In genomic region chr7:155145477-155146255, GRCh38 we compare ENCODE assay signal across 30 cellular contexts.
"Had no signal": no experiment of that assay in that cellular context is flagged by ENCODE, and none has a peak within 500 bp of the region (broad histone marks: within the 10 kb centered on the region; RNA-seq: fewer than 3 reads in every experiment).

No MANE protein-coding gene starts in this region.

- ATAC-seq: activated CD4-positive, CD25-positive, alpha-beta regulatory T cell treated with anti-CD3 and anti-CD28 coated beads, Interleukin-2, amount 50 U/mL, for 24 hours; activated CD8-positive, alpha-beta memory T cell treated with anti-CD3 and anti-CD28 coated beads, Interleukin-2, amount 10 ng/mL, durations not matched to agents 7 days and 5 days; activated CD8-positive, alpha-beta T cell treated with anti-CD3 and anti-CD28 coated beads, Interleukin-2, amount 10 ng/mL, durations not matched to agents 7 days and 5 days; activated naive CD4-positive, alpha-beta T cell treated with anti-CD3 and anti-CD28 coated beads, Interleukin-2, amount 50 U/mL, for 72 hours; activated T-cell treated with anti-CD3 and anti-CD28 coated beads, Interleukin-2, amount 50 U/mL, for 72 hours; gastroesophageal sphincter; heart right ventricle; T-helper 17 cell had no signal

- H3K4me3 ChIP-seq: ascending aorta, breast epithelium, coronary artery, dorsolateral prefrontal cortex, esophagus squamous epithelium, gastroesophageal sphincter, heart right ventricle had no signal

- H3K4me3 Mint-ChIP-seq: activated B cell treated with CpG ODN at 0.5 μM for 24 hours; activated CD4-positive, alpha-beta memory T cell treated with anti-CD3 and anti-CD28 coated beads for 36 hours; activated CD8-positive, alpha-beta memory T cell treated with anti-CD3 and anti-CD28 coated beads, Interleukin-2, amount 10 ng/mL, durations not matched to agents 7 days and 5 days; activated CD8-positive, alpha-beta T cell treated with anti-CD3 and anti-CD28 coated beads, Interleukin-2, amount 10 ng/mL, durations not matched to agents 7 days and 5 days; activated naive CD4-positive, alpha-beta T cell treated with anti-CD3 and anti-CD28 coated beads for 36 hours; activated naive CD8-positive, alpha-beta T cell treated with anti-CD3 and anti-CD28 coated beads, Interleukin-2, amount 10 ng/mL, durations not matched to agents 7 days and 5 days; activated T-cell treated with anti-CD3 and anti-CD28 coated beads, Interleukin-2, amount 50 U/mL, for 24 hours; activated T-cell treated with anti-CD3 and anti-CD28 coated beads, Interleukin-2, amount 50 U/mL, for 72 hours; brain; central memory CD8-positive, alpha-beta T cell; dendritic cell treated with granulocyte-macrophage colony-stimulating factor and Interleukin-4, amounts not matched to agents 40 ng/mL and 50 ng/mL, for 4 days; T-helper 17 cell; T-helper 2 cell treated with Interferon-gamma antibody and Interleukin-4, amounts not matched to agents 5 μg/mL and 100 μg/mL, for 36 hours had no signal

- DNase-seq: activated B cell treated with CpG ODN at 0.5 μM for 24 hours; activated CD4-positive, alpha-beta memory T cell treated with anti-CD3 and anti-CD28 coated beads for 36 hours; activated CD4-positive, alpha-beta T cell treated with anti-CD3 and anti-CD28 coated beads for 48 hours; activated CD8-positive, alpha-beta memory T cell treated with anti-CD3 and anti-CD28 coated beads, Interleukin-2, amount 10 ng/mL, durations not matched to agents 7 days and 5 days; activated CD8-positive, alpha-beta memory T cell treated with anti-CD3 and anti-CD28 coated beads, Interleukin-2, amount 50 U/mL, for 4 hours; activated CD8-positive, alpha-beta T cell treated with anti-CD3 and anti-CD28 coated beads, Interleukin-2, amount 10 ng/mL, durations not matched to agents 7 days and 5 days; activated naive CD4-positive, alpha-beta T cell treated with anti-CD3 and anti-CD28 coated beads for 36 hours; activated naive CD8-positive, alpha-beta T cell treated with anti-CD3 and anti-CD28 coated beads, Interleukin-2, amount 10 ng/mL, durations not matched to agents 7 days and 5 days; activated T-cell treated with anti-CD3 and anti-CD28 coated beads, Interleukin-2, amount 50 U/mL, for 24 hours; activated T-cell treated with anti-CD3 and anti-CD28 coated beads, Interleukin-2, amount 50 U/mL, for 72 hours; dorsolateral prefrontal cortex; effector memory CD4-positive, alpha-beta T cell; erythroblast; esophagus squamous epithelium; foreskin melanocyte; heart right ventricle; T-helper 1 cell; T-helper 17 cell; T1000; WERI-Rb-1 had no signal

- H3K27ac ChIP-seq: ascending aorta, breast epithelium, coronary artery, dorsolateral prefrontal cortex, esophagus squamous epithelium, gastroesophageal sphincter, heart right ventricle, WERI-Rb-1 had no signal

- H3K4me1 Mint-ChIP-seq: activated B cell treated with CpG ODN at 0.5 μM for 24 hours; activated naive CD8-positive, alpha-beta T cell treated with anti-CD3 and anti-CD28 coated beads, Interleukin-2, amount 10 ng/mL, durations not matched to agents 7 days and 5 days; brain; central memory CD8-positive, alpha-beta T cell; T-helper 17 cell had no signal

- H3K4me1 ChIP-seq: ascending aorta, breast epithelium, esophagus squamous epithelium, gastroesophageal sphincter, heart right ventricle had no signal

- H3K27ac Mint-ChIP-seq: activated B cell treated with CpG ODN at 0.5 μM for 24 hours; activated CD4-positive, alpha-beta memory T cell treated with anti-CD3 and anti-CD28 coated beads for 36 hours; activated CD8-positive, alpha-beta memory T cell treated with anti-CD3 and anti-CD28 coated beads, Interleukin-2, amount 10 ng/mL, durations not matched to agents 7 days and 5 days; activated CD8-positive, alpha-beta T cell treated with anti-CD3 and anti-CD28 coated beads, Interleukin-2, amount 10 ng/mL, durations not matched to agents 7 days and 5 days; activated naive CD4-positive, alpha-beta T cell treated with anti-CD3 and anti-CD28 coated beads for 36 hours; activated naive CD4-positive, alpha-beta T cell treated with anti-CD3 and anti-CD28 coated beads, Interleukin-2, amount 50 U/mL, for 72 hours; activated naive CD8-positive, alpha-beta T cell treated with anti-CD3 and anti-CD28 coated beads, Interleukin-2, amount 10 ng/mL, durations not matched to agents 7 days and 5 days; activated T-cell treated with anti-CD3 and anti-CD28 coated beads, Interleukin-2, amount 50 U/mL, for 24 hours; activated T-cell treated with anti-CD3 and anti-CD28 coated beads, Interleukin-2, amount 50 U/mL, for 72 hours; brain; dendritic cell treated with granulocyte-macrophage colony-stimulating factor and Interleukin-4, amounts not matched to agents 40 ng/mL and 50 ng/mL, for 4 days; T-helper 17 cell; T-helper 2 cell treated with Interferon-gamma antibody and Interleukin-4, amounts not matched to agents 5 μg/mL and 100 μg/mL, for 36 hours had no signal

- H3K27me3 ChIP-seq: ascending aorta had no signal

- H3K36me3 ChIP-seq: ascending aorta, breast epithelium, esophagus squamous epithelium, gastroesophageal sphincter, heart right ventricle, WERI-Rb-1 had no signal

- H3K9me3 Mint-ChIP-seq: activated CD4-positive, alpha-beta memory T cell treated with anti-CD3 and anti-CD28 coated beads for 36 hours; activated naive CD4-positive, alpha-beta T cell treated with anti-CD3 and anti-CD28 coated beads for 36 hours; activated naive CD4-positive, alpha-beta T cell treated with anti-CD3 and anti-CD28 coated beads, Interleukin-2, amount 50 U/mL, for 72 hours; activated T-cell treated with anti-CD3 and anti-CD28 coated beads, Interleukin-2, amount 50 U/mL, for 24 hours; central memory CD8-positive, alpha-beta T cell; dendritic cell treated with granulocyte-macrophage colony-stimulating factor and Interleukin-4, amounts not matched to agents 40 ng/mL and 50 ng/mL, for 4 days; T-helper 2 cell treated with Interferon-gamma antibody and Interleukin-4, amounts not matched to agents 5 μg/mL and 100 μg/mL, for 36 hours had no signal

- H3K36me3 Mint-ChIP-seq: activated CD4-positive, alpha-beta memory T cell treated with anti-CD3 and anti-CD28 coated beads for 36 hours; activated CD8-positive, alpha-beta memory T cell treated with anti-CD3 and anti-CD28 coated beads, Interleukin-2, amount 10 ng/mL, durations not matched to agents 7 days and 5 days; activated naive CD4-positive, alpha-beta T cell treated with anti-CD3 and anti-CD28 coated beads, Interleukin-2, amount 50 U/mL, for 72 hours; activated naive CD8-positive, alpha-beta T cell treated with anti-CD3 and anti-CD28 coated beads, Interleukin-2, amount 10 ng/mL, durations not matched to agents 7 days and 5 days; brain had no signal

- H3K9me3 ChIP-seq: ascending aorta, breast epithelium, esophagus squamous epithelium, gastroesophageal sphincter, heart right ventricle had no signal
